ENCODE assay signal across 1 cellular context in the genomic region with DNA sequence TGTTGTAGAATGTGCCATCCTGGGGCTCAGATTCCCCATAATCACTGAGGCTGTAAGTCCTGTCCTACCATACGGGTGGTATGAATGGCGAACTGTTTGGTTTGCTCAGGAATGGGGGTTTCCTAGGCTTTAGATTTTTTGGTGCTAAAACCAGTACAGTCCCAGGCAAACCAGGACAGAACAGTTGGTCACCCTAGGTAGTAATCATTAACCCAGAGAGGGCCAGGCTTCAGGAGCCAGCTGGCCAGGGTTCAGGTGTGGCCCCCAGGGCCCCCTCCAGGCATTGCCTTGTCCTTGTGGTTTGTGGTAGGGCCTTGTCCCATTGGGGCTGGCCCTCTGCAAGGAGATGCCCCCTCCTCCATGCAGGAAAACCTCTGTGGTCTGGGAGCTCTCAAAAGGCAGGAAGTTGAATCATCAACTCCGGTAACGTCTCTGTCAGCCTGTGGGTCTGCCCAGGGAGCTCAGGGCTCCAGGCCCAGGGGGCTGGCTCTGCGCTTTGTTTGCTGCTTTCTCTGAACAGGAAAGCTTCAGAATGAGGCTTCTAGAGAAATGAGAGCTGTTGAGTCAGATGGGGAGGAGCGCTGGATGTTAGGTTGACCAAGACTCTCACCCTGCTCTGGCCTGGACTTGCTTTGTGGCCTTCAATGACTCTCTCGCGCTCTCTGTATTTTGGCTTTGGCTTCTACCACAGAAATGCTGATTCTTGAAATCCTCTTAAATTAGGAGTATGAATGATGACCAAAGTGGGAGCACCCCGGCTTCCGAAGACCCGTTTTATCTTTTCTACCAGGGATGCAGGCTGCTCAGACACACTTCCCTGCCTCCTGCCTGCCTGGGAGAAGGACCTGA.
A peak's percentile ranks its signal among the peaks of the same experiment; 100 is the strongest.
TF ChIP-seq lines count a peak whose summit lies in the region.

No MANE protein-coding gene starts in this region.

TF ChIP-seq in HepG2, 621 proteins besides CTCF, POLR2A, EP300 and RAD21 (continued from another document and continues in another):
- TF ChIP-seq, protein P1, sequence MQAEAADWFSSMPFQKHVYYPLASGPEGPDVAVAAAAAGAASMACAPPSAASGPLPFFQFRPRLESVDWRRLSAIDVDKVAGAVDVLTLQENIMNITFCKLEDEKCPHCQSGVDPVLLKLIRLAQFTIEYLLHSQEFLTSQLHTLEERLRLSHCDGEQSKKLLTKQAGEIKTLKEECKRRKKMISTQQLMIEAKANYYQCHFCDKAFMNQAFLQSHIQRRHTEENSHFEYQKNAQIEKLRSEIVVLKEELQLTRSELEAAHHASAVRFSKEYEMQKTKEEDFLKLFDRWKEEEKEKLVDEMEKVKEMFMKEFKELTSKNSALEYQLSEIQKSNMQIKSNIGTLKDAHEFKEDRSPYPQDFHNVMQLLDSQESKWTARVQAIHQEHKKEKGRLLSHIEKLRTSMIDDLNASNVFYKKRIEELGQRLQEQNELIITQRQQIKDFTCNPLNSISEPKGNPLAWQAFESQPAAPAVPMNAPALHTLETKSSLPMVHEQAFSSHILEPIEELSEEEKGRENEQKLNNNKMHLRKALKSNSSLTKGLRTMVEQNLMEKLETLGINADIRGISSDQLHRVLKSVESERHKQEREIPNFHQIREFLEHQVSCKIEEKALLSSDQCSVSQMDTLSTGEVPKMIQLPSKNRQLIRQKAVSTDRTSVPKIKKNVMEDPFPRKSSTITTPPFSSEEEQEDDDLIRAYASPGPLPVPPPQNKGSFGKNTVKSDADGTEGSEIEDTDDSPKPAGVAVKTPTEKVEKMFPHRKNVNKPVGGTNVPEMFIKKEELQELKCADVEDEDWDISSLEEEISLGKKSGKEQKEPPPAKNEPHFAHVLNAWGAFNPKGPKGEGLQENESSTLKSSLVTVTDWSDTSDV (CRISPR knock-in tag; IDR thresholded peaks at IDR 0.05): no peak
- TF ChIP-seq SALL1 (CRISPR knock-in tag; IDR thresholded peaks at IDR 0.05): peak; percentile 76
- TF ChIP-seq, protein P2, sequence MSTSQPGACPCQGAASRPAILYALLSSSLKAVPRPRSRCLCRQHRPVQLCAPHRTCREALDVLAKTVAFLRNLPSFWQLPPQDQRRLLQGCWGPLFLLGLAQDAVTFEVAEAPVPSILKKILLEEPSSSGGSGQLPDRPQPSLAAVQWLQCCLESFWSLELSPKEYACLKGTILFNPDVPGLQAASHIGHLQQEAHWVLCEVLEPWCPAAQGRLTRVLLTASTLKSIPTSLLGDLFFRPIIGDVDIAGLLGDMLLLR (CRISPR knock-in tag; IDR thresholded peaks at IDR 0.05): no peak
- TF ChIP-seq, protein P3, sequence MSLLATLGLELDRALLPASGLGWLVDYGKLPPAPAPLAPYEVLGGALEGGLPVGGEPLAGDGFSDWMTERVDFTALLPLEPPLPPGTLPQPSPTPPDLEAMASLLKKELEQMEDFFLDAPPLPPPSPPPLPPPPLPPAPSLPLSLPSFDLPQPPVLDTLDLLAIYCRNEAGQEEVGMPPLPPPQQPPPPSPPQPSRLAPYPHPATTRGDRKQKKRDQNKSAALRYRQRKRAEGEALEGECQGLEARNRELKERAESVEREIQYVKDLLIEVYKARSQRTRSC (CRISPR knock-in tag; IDR thresholded peaks at IDR 0.05; ENCODE audit: low read depth): no peak
- TF ChIP-seq ZNF225 (CRISPR knock-in tag; IDR thresholded peaks at IDR 0.05): no peak
- TF ChIP-seq ZFYVE20 (CRISPR knock-in tag; IDR thresholded peaks at IDR 0.05; ENCODE audit: borderline replicate concordance, low read depth): no peak
- no peak for TF ChIP-seq ATRX (CRISPR knock-in tag; IDR thresholded peaks at IDR 0.05; ENCODE audit: borderline replicate concordance)
- TF ChIP-seq ZNF484 (CRISPR knock-in tag; IDR thresholded peaks at IDR 0.05; ENCODE audit: borderline replicate concordance, low read depth): no peak
- TF ChIP-seq, protein P4, sequence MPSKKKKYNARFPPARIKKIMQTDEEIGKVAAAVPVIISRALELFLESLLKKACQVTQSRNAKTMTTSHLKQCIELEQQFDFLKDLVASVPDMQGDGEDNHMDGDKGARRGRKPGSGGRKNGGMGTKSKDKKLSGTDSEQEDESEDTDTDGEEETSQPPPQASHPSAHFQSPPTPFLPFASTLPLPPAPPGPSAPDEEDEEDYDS (CRISPR knock-in tag; IDR thresholded peaks at IDR 0.05): peak; percentile 82
- peak; percentile 87 for TF ChIP-seq TAF1 (CRISPR knock-in tag; IDR thresholded peaks at IDR 0.05)
- no peak for TF ChIP-seq ZNF282 (IDR thresholded peaks at IDR 0.05; ENCODE audit: partially characterized antibody)
- TF ChIP-seq ZFP37 (CRISPR knock-in tag; IDR thresholded peaks at IDR 0.05; ENCODE audit: borderline replicate concordance): no peak
- no peak for TF ChIP-seq BRCA1 (CRISPR knock-in tag; IDR thresholded peaks at IDR 0.05)
- peak; percentile 60; the same call in 1 of the 2 replicates for TF ChIP-seq ZNF138 (CRISPR knock-in tag; IDR thresholded peaks at IDR 0.05; ENCODE audit: low read depth)
- no peak; the same call in 1 of the 2 replicates for TF ChIP-seq NFKB2 (CRISPR knock-in tag; IDR thresholded peaks at IDR 0.05; ENCODE audit: borderline replicate concordance)
- TF ChIP-seq, protein P5, sequence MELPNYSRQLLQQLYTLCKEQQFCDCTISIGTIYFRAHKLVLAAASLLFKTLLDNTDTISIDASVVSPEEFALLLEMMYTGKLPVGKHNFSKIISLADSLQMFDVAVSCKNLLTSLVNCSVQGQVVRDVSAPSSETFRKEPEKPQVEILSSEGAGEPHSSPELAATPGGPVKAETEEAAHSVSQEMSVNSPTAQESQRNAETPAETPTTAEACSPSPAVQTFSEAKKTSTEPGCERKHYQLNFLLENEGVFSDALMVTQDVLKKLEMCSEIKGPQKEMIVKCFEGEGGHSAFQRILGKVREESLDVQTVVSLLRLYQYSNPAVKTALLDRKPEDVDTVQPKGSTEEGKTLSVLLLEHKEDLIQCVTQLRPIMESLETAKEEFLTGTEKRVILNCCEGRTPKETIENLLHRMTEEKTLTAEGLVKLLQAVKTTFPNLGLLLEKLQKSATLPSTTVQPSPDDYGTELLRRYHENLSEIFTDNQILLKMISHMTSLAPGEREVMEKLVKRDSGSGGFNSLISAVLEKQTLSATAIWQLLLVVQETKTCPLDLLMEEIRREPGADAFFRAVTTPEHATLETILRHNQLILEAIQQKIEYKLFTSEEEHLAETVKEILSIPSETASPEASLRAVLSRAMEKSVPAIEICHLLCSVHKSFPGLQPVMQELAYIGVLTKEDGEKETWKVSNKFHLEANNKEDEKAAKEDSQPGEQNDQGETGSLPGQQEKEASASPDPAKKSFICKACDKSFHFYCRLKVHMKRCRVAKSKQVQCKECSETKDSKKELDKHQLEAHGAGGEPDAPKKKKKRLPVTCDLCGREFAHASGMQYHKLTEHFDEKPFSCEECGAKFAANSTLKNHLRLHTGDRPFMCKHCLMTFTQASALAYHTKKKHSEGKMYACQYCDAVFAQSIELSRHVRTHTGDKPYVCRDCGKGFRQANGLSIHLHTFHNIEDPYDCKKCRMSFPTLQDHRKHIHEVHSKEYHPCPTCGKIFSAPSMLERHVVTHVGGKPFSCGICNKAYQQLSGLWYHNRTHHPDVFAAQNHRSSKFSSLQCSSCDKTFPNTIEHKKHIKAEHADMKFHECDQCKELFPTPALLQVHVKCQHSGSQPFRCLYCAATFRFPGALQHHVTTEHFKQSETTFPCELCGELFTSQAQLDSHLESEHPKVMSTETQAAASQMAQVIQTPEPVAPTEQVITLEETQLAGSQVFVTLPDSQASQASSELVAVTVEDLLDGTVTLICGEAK (IDR thresholded peaks at IDR 0.05): no peak
- TF ChIP-seq, protein P5 (CRISPR knock-in tag; IDR thresholded peaks at IDR 0.05): 0 out of 2 replicates have a peak, but pooled peaks have one; percentile 45
- no peak for TF ChIP-seq ZNF674 (CRISPR knock-in tag; IDR thresholded peaks at IDR 0.05; ENCODE audit: low read depth)
- TF ChIP-seq RARA (CRISPR knock-in tag; IDR thresholded peaks at IDR 0.05): peak; percentile 41; the same call in 1 of the 2 replicates
- TF ChIP-seq ZSCAN29 (CRISPR knock-in tag; conservative IDR thresholded peaks at IDR 0.05): no peak
- TF ChIP-seq PCBP1 (IDR thresholded peaks at IDR 0.05; ENCODE audit: borderline replicate concordance, low read depth, low read length): no peak
- TF ChIP-seq HIVEP1 (CRISPR knock-in tag; IDR thresholded peaks at IDR 0.05): peak; percentile 46; the same call in 1 of the 2 replicates
- TF ChIP-seq, protein P6, sequence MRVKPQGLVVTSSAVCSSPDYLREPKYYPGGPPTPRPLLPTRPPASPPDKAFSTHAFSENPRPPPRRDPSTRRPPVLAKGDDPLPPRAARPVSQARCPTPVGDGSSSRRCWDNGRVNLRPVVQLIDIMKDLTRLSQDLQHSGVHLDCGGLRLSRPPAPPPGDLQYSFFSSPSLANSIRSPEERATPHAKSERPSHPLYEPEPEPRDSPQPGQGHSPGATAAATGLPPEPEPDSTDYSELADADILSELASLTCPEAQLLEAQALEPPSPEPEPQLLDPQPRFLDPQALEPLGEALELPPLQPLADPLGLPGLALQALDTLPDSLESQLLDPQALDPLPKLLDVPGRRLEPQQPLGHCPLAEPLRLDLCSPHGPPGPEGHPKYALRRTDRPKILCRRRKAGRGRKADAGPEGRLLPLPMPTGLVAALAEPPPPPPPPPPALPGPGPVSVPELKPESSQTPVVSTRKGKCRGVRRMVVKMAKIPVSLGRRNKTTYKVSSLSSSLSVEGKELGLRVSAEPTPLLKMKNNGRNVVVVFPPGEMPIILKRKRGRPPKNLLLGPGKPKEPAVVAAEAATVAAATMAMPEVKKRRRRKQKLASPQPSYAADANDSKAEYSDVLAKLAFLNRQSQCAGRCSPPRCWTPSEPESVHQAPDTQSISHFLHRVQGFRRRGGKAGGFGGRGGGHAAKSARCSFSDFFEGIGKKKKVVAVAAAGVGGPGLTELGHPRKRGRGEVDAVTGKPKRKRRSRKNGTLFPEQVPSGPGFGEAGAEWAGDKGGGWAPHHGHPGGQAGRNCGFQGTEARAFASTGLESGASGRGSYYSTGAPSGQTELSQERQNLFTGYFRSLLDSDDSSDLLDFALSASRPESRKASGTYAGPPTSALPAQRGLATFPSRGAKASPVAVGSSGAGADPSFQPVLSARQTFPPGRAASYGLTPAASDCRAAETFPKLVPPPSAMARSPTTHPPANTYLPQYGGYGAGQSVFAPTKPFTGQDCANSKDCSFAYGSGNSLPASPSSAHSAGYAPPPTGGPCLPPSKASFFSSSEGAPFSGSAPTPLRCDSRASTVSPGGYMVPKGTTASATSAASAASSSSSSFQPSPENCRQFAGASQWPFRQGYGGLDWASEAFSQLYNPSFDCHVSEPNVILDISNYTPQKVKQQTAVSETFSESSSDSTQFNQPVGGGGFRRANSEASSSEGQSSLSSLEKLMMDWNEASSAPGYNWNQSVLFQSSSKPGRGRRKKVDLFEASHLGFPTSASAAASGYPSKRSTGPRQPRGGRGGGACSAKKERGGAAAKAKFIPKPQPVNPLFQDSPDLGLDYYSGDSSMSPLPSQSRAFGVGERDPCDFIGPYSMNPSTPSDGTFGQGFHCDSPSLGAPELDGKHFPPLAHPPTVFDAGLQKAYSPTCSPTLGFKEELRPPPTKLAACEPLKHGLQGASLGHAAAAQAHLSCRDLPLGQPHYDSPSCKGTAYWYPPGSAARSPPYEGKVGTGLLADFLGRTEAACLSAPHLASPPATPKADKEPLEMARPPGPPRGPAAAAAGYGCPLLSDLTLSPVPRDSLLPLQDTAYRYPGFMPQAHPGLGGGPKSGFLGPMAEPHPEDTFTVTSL (CRISPR knock-in tag; IDR thresholded peaks at IDR 0.05; ENCODE audit: borderline replicate concordance): peak; percentile 47; the same call in 1 of the 2 replicates
- no peak for TF ChIP-seq ZNF562 (CRISPR knock-in tag; IDR thresholded peaks at IDR 0.05; ENCODE audit: borderline replicate concordance)
- TF ChIP-seq TGIF2 (CRISPR knock-in tag; IDR thresholded peaks at IDR 0.05): peak; percentile 19; the same call in 1 of the 2 replicates
- TF ChIP-seq, protein P7, sequence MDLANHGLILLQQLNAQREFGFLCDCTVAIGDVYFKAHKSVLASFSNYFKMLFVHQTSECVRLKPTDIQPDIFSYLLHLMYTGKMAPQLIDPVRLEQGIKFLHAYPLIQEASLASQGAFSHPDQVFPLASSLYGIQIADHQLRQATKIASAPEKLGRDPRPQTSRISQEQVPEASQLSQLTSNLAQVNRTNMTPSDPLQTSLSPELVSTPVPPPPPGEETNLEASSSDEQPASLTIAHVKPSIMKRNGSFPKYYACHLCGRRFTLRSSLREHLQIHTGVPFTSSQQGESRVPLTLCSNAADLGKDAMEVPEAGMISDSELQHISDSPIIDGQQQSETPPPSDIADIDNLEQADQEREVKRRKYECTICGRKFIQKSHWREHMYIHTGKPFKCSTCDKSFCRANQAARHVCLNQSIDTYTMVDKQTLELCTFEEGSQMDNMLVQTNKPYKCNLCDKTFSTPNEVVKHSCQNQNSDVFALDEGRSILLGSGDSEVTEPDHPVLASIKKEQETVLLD (CRISPR knock-in tag; IDR thresholded peaks at IDR 0.05; ENCODE audit: low read depth): no peak
- TF ChIP-seq, protein P8, sequence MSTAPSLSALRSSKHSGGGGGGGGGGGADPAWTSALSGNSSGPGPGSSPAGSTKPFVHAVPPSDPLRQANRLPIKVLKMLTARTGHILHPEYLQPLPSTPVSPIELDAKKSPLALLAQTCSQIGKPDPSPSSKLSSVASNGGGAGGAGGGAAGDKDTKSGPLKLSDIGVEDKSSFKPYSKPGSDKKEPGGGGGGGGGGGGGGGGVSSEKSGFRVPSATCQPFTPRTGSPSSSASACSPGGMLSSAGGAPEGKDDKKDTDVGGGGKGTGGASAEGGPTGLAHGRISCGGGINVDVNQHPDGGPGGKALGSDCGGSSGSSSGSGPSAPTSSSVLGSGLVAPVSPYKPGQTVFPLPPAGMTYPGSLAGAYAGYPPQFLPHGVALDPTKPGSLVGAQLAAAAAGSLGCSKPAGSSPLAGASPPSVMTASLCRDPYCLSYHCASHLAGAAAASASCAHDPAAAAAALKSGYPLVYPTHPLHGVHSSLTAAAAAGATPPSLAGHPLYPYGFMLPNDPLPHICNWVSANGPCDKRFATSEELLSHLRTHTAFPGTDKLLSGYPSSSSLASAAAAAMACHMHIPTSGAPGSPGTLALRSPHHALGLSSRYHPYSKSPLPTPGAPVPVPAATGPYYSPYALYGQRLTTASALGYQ (CRISPR knock-in tag; IDR thresholded peaks at IDR 0.05): no peak
- no peak for TF ChIP-seq SAFB2 (CRISPR knock-in tag; IDR thresholded peaks at IDR 0.05; ENCODE audit: borderline replicate concordance, low read depth)
